ENCODE assay signal across 8 cellular contexts in the genomic region with DNA sequence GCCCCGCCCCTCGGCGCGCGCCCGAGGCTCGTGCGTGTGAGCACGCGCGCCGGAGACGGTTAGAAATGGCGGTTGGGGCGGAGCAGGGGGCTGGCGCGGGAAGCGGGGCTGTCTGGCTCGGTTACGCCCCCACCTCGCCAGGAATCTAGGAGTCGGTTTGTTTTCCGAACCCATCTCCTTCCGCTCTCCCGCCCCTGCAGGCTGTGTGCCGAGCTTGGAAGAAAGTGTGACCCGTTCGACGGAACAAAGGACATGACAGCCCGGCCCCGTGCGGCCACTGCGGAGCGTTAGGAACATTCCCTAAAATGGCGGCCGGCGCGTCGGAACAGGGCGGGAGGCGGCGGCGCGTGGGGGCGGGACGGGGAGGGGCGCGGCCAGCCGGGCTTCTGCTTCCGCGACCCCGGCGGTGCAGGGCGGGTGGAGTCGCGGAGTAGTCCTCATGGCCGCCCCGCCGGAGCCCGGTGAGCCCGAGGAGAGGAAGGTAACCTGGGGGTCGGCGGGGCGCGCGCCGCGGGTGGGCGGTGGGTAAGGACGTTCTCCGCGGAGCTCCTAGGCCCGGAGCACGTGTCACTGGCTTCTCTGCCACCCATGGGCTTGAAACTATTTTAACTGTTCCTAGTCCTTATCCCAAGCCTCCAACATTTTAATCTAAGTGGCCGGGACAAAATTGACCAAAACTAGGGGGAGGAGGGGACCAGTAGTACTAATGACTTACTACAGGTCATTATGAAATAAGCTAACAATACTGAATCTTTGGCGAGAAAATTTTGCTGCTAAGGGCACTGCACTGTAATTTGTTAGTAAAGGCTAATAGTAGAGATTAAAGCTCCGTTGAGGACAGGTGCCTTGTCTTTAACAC. TPM values are rescaled to one million over a fixed set of nuclear protein-coding genes. Genes with fewer than 3 reads are reported as not detected.
DNase-seq lines count a peak whose midpoint lies in the region; ATAC-seq and TF ChIP-seq lines count a peak whose summit lies in the region.

A gene with protein sequence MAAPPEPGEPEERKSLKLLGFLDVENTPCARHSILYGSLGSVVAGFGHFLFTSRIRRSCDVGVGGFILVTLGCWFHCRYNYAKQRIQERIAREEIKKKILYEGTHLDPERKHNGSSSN (plus strand): TSS at position 383 of the 859 bp plus-strand sequence. CDS start 57 bp downstream, at position 440.

- peak within 1 kb of the TSS; percentile 96 to 98 for H3K27ac ChIP-seq in coronary artery

- ATAC-seq in GM18907 (IDR thresholded peaks at IDR 0.05; ENCODE audit: unreplicated experiment) = peak; percentile 62
- ATAC-seq in HG03159 (IDR thresholded peaks at IDR 0.05; ENCODE audit: unreplicated experiment) = peak; percentile 59
- peak; percentile 85 for ATAC-seq in left lobe of liver

- peak within 1 kb of the TSS; percentile 81 for H3K4me3 ChIP-seq in AG10803 (ENCODE audit: low read length)
- peak within 1 kb of the TSS; percentile 81 for H3K4me3 ChIP-seq in coronary artery

- DNase-seq in AG10803 (ENCODE audit: low read depth) = peak; percentile 89
- peak; percentile 92 to 97 for DNase-seq in NCI-H446 (lab: John Stamatoyannopoulos, UW)
- DNase-seq in activated CD4-positive, alpha-beta T cell treated with anti-CD3 and anti-CD28 coated beads for 4 hours = peak; percentile 87 to 90
- peak; percentile 94 for DNase-seq in coronary artery (ENCODE audit: low spot score)
- peak; percentile 94 for DNase-seq in left lobe of liver (ENCODE audit: low spot score)
- DNase-seq in stimulated activated CD4-positive, alpha-beta T cell treated with anti-CD3 and anti-CD28 coated beads, Interleukin-2, amount 100 ng/mL, for 24 hours = peak; percentile 89 to 91

- TF ChIP-seq CTCF in AG10803 (conservative IDR thresholded peaks at IDR 0.05; ENCODE audit: low read length) (no peak; the same call in 1 of the 2 replicates), coronary artery (IDR thresholded peaks at IDR 0.05) (no peak)

RNA-seq across cellular contexts. Expression of the gene that starts here (rescaled TPM):
- 13.4 TPM for total RNA-seq in left lobe of liver

Comparison
In these comparisons a context has a peak if more than half of its experiments do, and no peak if none do; other contexts are left out.
1. Peak in every context shown above with its lines: DNase-seq, ATAC-seq, H3K4me3 ChIP-seq and H3K27ac ChIP-seq.